Comparison of ENCODE assay signal across 19 cellular contexts in the genomic region with DNA sequence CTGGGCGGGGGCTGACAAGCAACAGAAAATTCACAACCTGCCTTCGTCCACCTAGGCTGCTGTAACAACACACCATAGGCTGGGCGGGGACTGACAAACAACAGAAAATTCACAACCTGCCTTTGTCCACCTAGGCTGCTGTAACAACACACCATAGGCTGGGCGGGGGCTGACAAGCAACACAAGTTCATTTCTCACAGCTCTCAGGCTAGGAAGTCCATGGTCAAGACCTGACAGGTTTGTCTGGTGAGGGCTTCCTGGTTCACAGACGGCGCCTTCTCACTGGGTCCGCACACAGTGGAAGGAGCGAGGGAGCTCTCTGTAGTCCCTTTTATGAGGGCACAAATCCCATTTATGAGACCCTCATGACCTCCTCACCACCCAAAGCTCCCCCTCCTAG.
"Had no signal": no experiment of that assay in that cellular context is flagged by ENCODE, and none has a peak within 500 bp of the region (broad histone marks: within the 10 kb centered on the region; RNA-seq: fewer than 3 reads in every experiment).

No MANE protein-coding gene starts in this region.

- H3K27ac Mint-ChIP-seq: activated naive CD8-positive, alpha-beta T cell; memory B cell; T-helper 2 cell treated with Interferon-gamma antibody and Interleukin-4, amounts not matched to agents 5 μg/mL and 100 μg/mL, for 36 hours had no signal

- H3K27me3 ChIP-seq: SJSA1, vagina had no signal

- H3K4me1 Mint-ChIP-seq: central memory CD8-positive, alpha-beta T cell; memory B cell had no signal

- DNase-seq: activated CD4-positive, alpha-beta T cell treated with anti-CD3 and anti-CD28 coated beads, Interleukin-2, amount 50 U/mL, for 48 hours; activated CD4-positive, CD25-positive, alpha-beta regulatory T cell treated with anti-CD3 and anti-CD28 coated beads, Interleukin-2, amount 50 U/mL, for 72 hours; activated gamma-delta T cell treated with Interleukin-2 at 50 U/mL for 16 hours; activated T-cell treated with anti-CD3 and anti-CD28 coated beads, Interleukin-2, amount 50 U/mL, for 48 hours; amniotic stem cell; cortex of kidney; effector memory CD4-positive, alpha-beta T cell; hypothalamus; kidney; left ventricle myocardium inferior; stimulated activated CD4-positive, alpha-beta T cell treated with anti-CD3 and anti-CD28 coated beads, Interleukin-1b, Interleukin-23, amount 100 ng/mL, for 48 hours; SW 1271 had no signal

- H3K4me3 ChIP-seq: left ventricle myocardium inferior, SJSA1, vagina had no signal

- H3K9me3 Mint-ChIP-seq: central memory CD8-positive, alpha-beta T cell; memory B cell; T-helper 2 cell treated with Interferon-gamma antibody and Interleukin-4, amounts not matched to agents 5 μg/mL and 100 μg/mL, for 36 hours had no signal

- ATAC-seq: sciatic nerve had no signal

- H3K27ac ChIP-seq: left ventricle myocardium inferior, SJSA1, vagina had no signal

- H3K36me3 ChIP-seq: left ventricle myocardium inferior, vagina had no signal

- H3K9me3 ChIP-seq: left ventricle myocardium inferior, SJSA1, vagina had no signal

- H3K4me3 Mint-ChIP-seq: activated naive CD8-positive, alpha-beta T cell; central memory CD8-positive, alpha-beta T cell; memory B cell; T-helper 2 cell treated with Interferon-gamma antibody and Interleukin-4, amounts not matched to agents 5 μg/mL and 100 μg/mL, for 36 hours had no signal

- H3K4me1 ChIP-seq: SJSA1 had no signal

- H3K36me3 Mint-ChIP-seq: activated naive CD8-positive, alpha-beta T cell; memory B cell had no signal
